ENCODE assay signal across 9 cellular contexts in genomic region chr14:88551936-88552565, GRCh38. TPM values are rescaled to one million over a fixed set of nuclear protein-coding genes. Genes with fewer than 3 reads are reported as not detected.
DNase-seq lines count a peak whose midpoint lies in the region; FAIRE-seq and TF ChIP-seq lines count a peak whose summit lies in the region.
"Had no signal": no experiment of that assay in that cellular context is flagged by ENCODE, and none has a peak within 500 bp of the region (broad histone marks: within the 10 kb centered on the region; RNA-seq: fewer than 3 reads in every experiment).

No MANE protein-coding gene starts in this region.

- H3K4me1 Mint-ChIP-seq in T-helper 1 cell treated with Interleukin-12 subunit alpha and Interleukin-12 subunit beta and Interleukin-4 antibody, amounts not matched to agents 30 μg/mL and 1 μg/mL, for 36 hours (ENCODE audit: low read depth) = peaks cover 12% of the 10 kb centered on the region

- H3K27me3 ChIP-seq in brain microvascular endothelial cell (replicated peaks) (no peaks in the 10 kb centered on the region), keratinocyte (ENCODE audit: control insufficient read depth, extremely low read depth, insufficient read depth, low read length) (no peaks in the 10 kb centered on the region), smooth muscle cell (ENCODE audit: low read depth) (no peaks in the 10 kb centered on the region)

- dilution Hi-C loops in keratinocyte (cut with MboI; ENCODE audit: extremely low pct_ligation_motif_present, low sequenced_read_pairs) = no loop called here

- H3K4me3 Mint-ChIP-seq in T-helper 1 cell treated with Interleukin-12 subunit alpha and Interleukin-12 subunit beta and Interleukin-4 antibody, amounts not matched to agents 30 μg/mL and 1 μg/mL, for 36 hours = peak overlapping the region; percentile 75

- H2AFZ ChIP-seq in keratinocyte (ENCODE audit: control insufficient read depth, low read length) = peak overlapping the region; percentile 91
- H2AFZ ChIP-seq in smooth muscle cell (ENCODE audit: low read depth) = peak overlapping the region; percentile 67

- DNase-seq in T-helper 1 cell (no peak), brain microvascular endothelial cell (no peak), keratinocyte (ENCODE audit: low read depth, low spot score) (no peak), smooth muscle cell (lab: John Stamatoyannopoulos, UW; ENCODE audit: unreplicated experiment) (no peak), RKO (ENCODE audit: low spot score) (no peak), NOMO-1 treated with dmso at 0.1 percent for 144 hours (lab: John Stamatoyannopoulos, UW; ENCODE audit: unreplicated experiment) (no peak), AML-193 (lab: John Stamatoyannopoulos, UW) (no peak)

- H3K9me3 ChIP-seq in keratinocyte (ENCODE audit: control insufficient read depth, low read depth, low read length) (no peaks in the 10 kb centered on the region), smooth muscle cell (replicated peaks; ENCODE audit: low read depth) (no peaks in the 10 kb centered on the region)

- H3K9ac ChIP-seq in keratinocyte (ENCODE audit: control insufficient read depth, extremely low read depth, insufficient read depth, low read length) = peak overlapping the region; percentile 79
- H3K9ac ChIP-seq in smooth muscle cell (ENCODE audit: low read depth) = peak overlapping the region; percentile 45

- H3K9me3 Mint-ChIP-seq in T-helper 1 cell treated with Interleukin-12 subunit alpha and Interleukin-12 subunit beta and Interleukin-4 antibody, amounts not matched to agents 30 μg/mL and 1 μg/mL, for 36 hours = no peaks in the 10 kb centered on the region

- no peaks in the 10 kb centered on the region for H3K36me3 Mint-ChIP-seq in T-helper 1 cell treated with Interleukin-12 subunit alpha and Interleukin-12 subunit beta and Interleukin-4 antibody, amounts not matched to agents 30 μg/mL and 1 μg/mL, for 36 hours (ENCODE audit: low read depth)

- H3K4me1 ChIP-seq in keratinocyte (ENCODE audit: control insufficient read depth, extremely low read depth, insufficient read depth, low read length) = peaks cover 12% of the 10 kb centered on the region
- H3K4me1 ChIP-seq in smooth muscle cell (ENCODE audit: low read depth) = peaks cover 23% of the 10 kb centered on the region

- H4K20me1 ChIP-seq in keratinocyte (ENCODE audit: control insufficient read depth, extremely low read depth, insufficient read depth, low read length) = no peaks in the 10 kb centered on the region
- H4K20me1 ChIP-seq in smooth muscle cell (ENCODE audit: low read depth) = peaks cover 17% of the 10 kb centered on the region

- no peak for FAIRE-seq in keratinocyte (lab: Jason Lieb, UNC)
- FAIRE-seq: TTC549 had no signal

- H3K27me3 Mint-ChIP-seq in T-helper 1 cell treated with Interleukin-12 subunit alpha and Interleukin-12 subunit beta and Interleukin-4 antibody, amounts not matched to agents 30 μg/mL and 1 μg/mL, for 36 hours (ENCODE audit: low read depth) = peaks cover 53% of the 10 kb centered on the region

- H3K27ac Mint-ChIP-seq in T-helper 1 cell treated with Interleukin-12 subunit alpha and Interleukin-12 subunit beta and Interleukin-4 antibody, amounts not matched to agents 30 μg/mL and 1 μg/mL, for 36 hours = no peak overlapping the region

- H3K27ac ChIP-seq in brain microvascular endothelial cell (peak overlapping the region; percentile 12), keratinocyte (ENCODE audit: control insufficient read depth, insufficient read depth, low read length) (peak overlapping the region; percentile 37), smooth muscle cell (ENCODE audit: low read depth) (peak overlapping the region; percentile 10)

- H3K4me3 ChIP-seq in brain microvascular endothelial cell (ENCODE audit: low read depth, low read length) (peak overlapping the region; percentile 76), keratinocyte (ENCODE audit: control insufficient read depth in 2 of 3, extremely low read depth in 1 of 3, insufficient read depth in 2 of 3, low read depth in 1 of 3, low read length in 3 of 3) (peak overlapping the region; percentile 47 to 97 (median 84)), smooth muscle cell (peak overlapping the region; percentile 93)

- TF ChIP-seq CTCF in brain microvascular endothelial cell (IDR thresholded peaks at IDR 0.05; ENCODE audit: low read depth, low read length, missing control alignments) (no peak), keratinocyte (optimal IDR thresholded peaks at IDR 0.05 in 1 of 3, IDR thresholded peaks at IDR 0.05 in 1 of 3, conservative IDR thresholded peaks at IDR 0.05 in 1 of 3; ENCODE audit: extremely low read depth in 1 of 3, insufficient read depth in 2 of 3, low read length in 3 of 3) (no peak), smooth muscle cell (IDR thresholded peaks at IDR 0.05; ENCODE audit: borderline replicate concordance, insufficient read depth, poor library complexity, severe bottlenecking) (no peak)

- H3K36me3 ChIP-seq in brain microvascular endothelial cell (replicated peaks) (peaks cover 21% of the 10 kb centered on the region), keratinocyte (ENCODE audit: control insufficient read depth in 2 of 2, extremely low read depth in 1 of 2, insufficient read depth in 2 of 2, low read length in 2 of 2) (peaks cover 7 to 9% of the 10 kb centered on the region in 2 experiments), smooth muscle cell (ENCODE audit: low read depth) (peaks cover 8% of the 10 kb centered on the region)

- H3K4me2 ChIP-seq in keratinocyte (ENCODE audit: control insufficient read depth, extremely low read depth, insufficient read depth, low read depth, low read length) (peak overlapping the region; percentile 86), smooth muscle cell (peak overlapping the region; percentile 99)

- in situ Hi-C loops in brain microvascular endothelial cell (cut with HindIII; ENCODE audit: low pct_ligation_motif_present, low sequenced_read_pairs) = no loop called here

- 28% methylated on average over 27 of the region's 27 CpGs for WGBS in smooth muscle cell (ENCODE audit: low lambda C conversion rate)

- H3F3A ChIP-seq in smooth muscle cell (ENCODE audit: low read depth) = no peaks in the 10 kb centered on the region

- H3K79me2 ChIP-seq in keratinocyte (ENCODE audit: control insufficient read depth, insufficient read depth, low read length) = peaks cover 48% of the 10 kb centered on the region
- peaks cover 60% of the 10 kb centered on the region for H3K79me2 ChIP-seq in smooth muscle cell (ENCODE audit: low read depth)

- H3K9me1 ChIP-seq in keratinocyte (ENCODE audit: control insufficient read depth, extremely low read depth, insufficient read depth, low read length) = no peaks in the 10 kb centered on the region

RNA-seq across cellular contexts. Expression of gene PTPN21, which starts 2.8 kb away (rescaled TPM):
- polyA plus RNA-seq in keratinocyte (5.5 to 7.5 TPM (median 7.4 TPM) in 3 replicates), smooth muscle cell (8.1 and 11.0 TPM in 2 replicates)
- 20.3 TPM for polyA plus RNA-seq in keratinocyte (2011; ENCODE audit: low read depth)
- polyA plus RNA-seq in keratinocyte (2011; cell fraction: cytosol; rRNA removed) = 5.1 and 6.9 TPM in 2 replicates
- 16.2 and 18.2 TPM in 2 replicates for polyA plus RNA-seq in keratinocyte (2011; cell fraction: nucleus; rRNA removed)
- 9.8 and 13.1 TPM in 2 replicates for polyA plus RNA-seq in keratinocyte (2012; ENCODE audit: low replicate concordance)
- polyA minus RNA-seq in keratinocyte = 6.9 to 11.1 TPM (median 8.8 TPM) in 3 replicates
- 8.4 TPM for polyA minus RNA-seq in keratinocyte (2011; cell fraction: cytosol; rRNA and poly(A)+ RNA removed)
- 10.2 and 18.8 TPM in 2 replicates for polyA minus RNA-seq in keratinocyte (2011; cell fraction: nucleus; rRNA and poly(A)+ RNA removed)
- total RNA-seq in smooth muscle cell = 11.7 and 12.2 TPM in 2 replicates

RNA-seq across cellular contexts. Expression of gene ZC3H14, which starts 10.8 kb away (rescaled TPM):
- polyA plus RNA-seq in keratinocyte = 91.4 to 129 TPM (median 125 TPM) in 3 replicates
- 65.3 TPM for polyA plus RNA-seq in keratinocyte (2011; ENCODE audit: low read depth)
- polyA plus RNA-seq in keratinocyte (2011; cell fraction: cytosol; rRNA removed) = 72.7 and 134 TPM in 2 replicates
- 127 and 145 TPM in 2 replicates for polyA plus RNA-seq in keratinocyte (2011; cell fraction: nucleus; rRNA removed)
- 33.9 and 47.1 TPM in 2 replicates for polyA plus RNA-seq in keratinocyte (2012; ENCODE audit: low replicate concordance)
- polyA minus RNA-seq in keratinocyte = 96.6 to 176 TPM (median 127 TPM) in 3 replicates
- 78.1 TPM for polyA minus RNA-seq in keratinocyte (2011; cell fraction: cytosol; rRNA and poly(A)+ RNA removed)
- polyA minus RNA-seq in keratinocyte (2011; cell fraction: nucleus; rRNA and poly(A)+ RNA removed) = 41.9 and 67.2 TPM in 2 replicates
- total RNA-seq in smooth muscle cell = 51.9 and 59.1 TPM in 2 replicates
- polyA plus RNA-seq in smooth muscle cell = 40.9 and 43.0 TPM in 2 replicates
